32 cellular contexts compared by ENCODE assay signal in the genomic region with DNA sequence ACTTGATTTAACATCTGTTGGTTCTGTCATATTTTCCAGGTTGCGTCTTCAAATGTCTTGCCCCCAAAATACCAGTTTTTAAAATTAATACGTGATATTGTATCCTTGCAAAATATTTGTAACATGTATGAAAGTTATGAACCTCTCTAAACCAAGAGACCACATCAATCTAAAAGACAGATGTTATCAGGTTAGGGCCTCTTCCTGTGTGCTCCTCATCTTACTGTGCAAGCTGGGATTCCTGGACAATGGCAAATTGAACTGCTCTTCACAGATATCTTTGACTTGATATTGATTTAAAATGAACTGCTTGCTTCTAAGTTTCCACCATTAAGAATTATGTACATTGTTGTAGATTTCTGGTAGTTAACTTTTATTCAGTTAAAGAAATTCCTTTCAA. TPM values are rescaled to one million over a fixed set of nuclear protein-coding genes. Genes with fewer than 3 reads are reported as not detected.
DNase-seq lines count a peak whose midpoint lies in the region; ATAC-seq, FAIRE-seq and TF ChIP-seq lines count a peak whose summit lies in the region.
"Had no signal": no experiment of that assay in that cellular context is flagged by ENCODE, and none has a peak within 500 bp of the region (broad histone marks: within the 10 kb centered on the region; RNA-seq: fewer than 3 reads in every experiment).

No MANE protein-coding gene starts in this region.

- H3K4me3 ChIP-seq in A549: no peak overlapping the region
- H3K4me3 ChIP-seq in CD4-positive, alpha-beta memory T cell (ENCODE audit: low read length in 2 of 2): no peak overlapping the region
- H3K4me3 ChIP-seq in mucosa of descending colon: no peak overlapping the region
- H3K4me3 ChIP-seq: body of pancreas, GM23338, hepatocyte, left lung, thoracic aorta, vagina had no signal

- H3K9me3 Mint-ChIP-seq in CD4-positive, alpha-beta memory T cell: no peaks in the 10 kb centered on the region
- no peaks in the 10 kb centered on the region for H3K9me3 Mint-ChIP-seq in T-helper 1 cell treated with Interleukin-12 subunit alpha and Interleukin-12 subunit beta and Interleukin-4 antibody, amounts not matched to agents 30 μg/mL and 1 μg/mL, for 36 hours
- H3K9me3 Mint-ChIP-seq in immature natural killer cell: no peaks in the 10 kb centered on the region
- H3K9me3 Mint-ChIP-seq: HFFc6; stimulated activated memory B cell treated with anti-CD40 and anti-IgM and Interleukin-4, amounts not matched to agents 10 μg/mL and 1 μg/mL and 100 μg/mL, for 72 hours had no signal

- H3K27me3 Mint-ChIP-seq in CD4-positive, alpha-beta memory T cell: peaks cover 3 to 18% of the 10 kb centered on the region in 2 donors
- H3K27me3 Mint-ChIP-seq in T-helper 1 cell treated with Interleukin-12 subunit alpha and Interleukin-12 subunit beta and Interleukin-4 antibody, amounts not matched to agents 30 μg/mL and 1 μg/mL, for 36 hours (ENCODE audit: low read depth): peaks cover 52% of the 10 kb centered on the region
- H3K27me3 Mint-ChIP-seq in immature natural killer cell (ENCODE audit: low read depth in 3 of 3): peaks cover 3 to 11% (median 9%) of the 10 kb centered on the region in 3 donors

- no peak for ATAC-seq in A549
- no peak for ATAC-seq in mucosa of descending colon
- ATAC-seq: body of pancreas; GM23338; left lung; right cardiac atrium; stimulated activated memory B cell treated with anti-CD40 and anti-IgM and Interleukin-4, amounts not matched to agents 10 μg/mL and 1 μg/mL and 100 μg/mL, for 72 hours had no signal

- DNase-seq in A549 (ENCODE audit: low read depth in 1 of 2, low spot score in 1 of 2) (no peak), immature natural killer cell (peak in 2 of 3 donors; percentile 14 to 17), globus pallidus (ENCODE audit: low spot score) (no peak), HTR-8/SVneo (ENCODE audit: insufficient read length, low spot score) (no peak), kidney glomerular epithelial cell (lab: John Stamatoyannopoulos, UW) (no peak), mucosa of descending colon (no peak)
- peak in 4 of 5 donors; percentile 19 to 36 (median 24) for DNase-seq in CD4-positive, alpha-beta memory T cell
- DNase-seq: activated CD4-positive, alpha-beta T cell treated with anti-CD3 and anti-CD28 coated beads for 1 hour; body of pancreas; DMS153; erythroblast; foreskin fibroblast; HFFc6; left lung; NCI-H1694; NCI-H510A treated with DMSO at 0.1 percent for 48 hours; right cardiac atrium; stimulated activated CD4-positive, alpha-beta T cell treated with anti-CD3 and anti-CD28 coated beads, Interleukin-4, amount 100 ng/mL, for 1 hour had no signal

- no peak for TF ChIP-seq EP300 in A549 (IDR thresholded peaks at IDR 0.05)

- WGBS in A549 (ENCODE audit: missing lambda C conversion rate): 89% methylated on average over 2 of the region's 2 CpGs

- no peak overlapping the region for H3K4me2 ChIP-seq in A549
- H3K4me2 ChIP-seq: GM23338, hepatocyte had no signal

- CTCF ChIA-PET in A549 (lab: Yijun Ruan, JAX): no interaction called here
- CTCF ChIA-PET in CD4-positive, alpha-beta memory T cell (lab: Charles Lee; ENCODE audit: partially characterized antibody): no interaction called here

- H3K27ac ChIP-seq in A549: no peak overlapping the region
- H3K27ac ChIP-seq in CD4-positive, alpha-beta memory T cell (ENCODE audit: low read depth, low read length): no peak overlapping the region
- H3K27ac ChIP-seq: body of pancreas, hepatocyte, left lung, parathyroid adenoma, thoracic aorta, vagina had no signal

- peaks cover 12 to 29% (median 22%) of the 10 kb centered on the region in 4 donors for H3K4me1 Mint-ChIP-seq in CD4-positive, alpha-beta memory T cell
- H3K4me1 Mint-ChIP-seq in T-helper 1 cell treated with Interleukin-12 subunit alpha and Interleukin-12 subunit beta and Interleukin-4 antibody, amounts not matched to agents 30 μg/mL and 1 μg/mL, for 36 hours (ENCODE audit: low read depth): peaks cover 25% of the 10 kb centered on the region
- peaks cover 26 to 28% of the 10 kb centered on the region in 2 donors for H3K4me1 Mint-ChIP-seq in immature natural killer cell

- intact Hi-C loops in CD4-positive, alpha-beta memory T cell (cut with micrococcal nuclease): no loop called here
- intact Hi-C loops in mucosa of descending colon (cut with DNase I, micrococcal nuclease): no loop called here

- no peaks in the 10 kb centered on the region for H3K27me3 ChIP-seq in CD4-positive, alpha-beta memory T cell (ENCODE audit: insufficient read depth, low read length)
- H3K27me3 ChIP-seq: vagina had no signal

- peak; percentile 36 for FAIRE-seq in A549 (lab: Jason Lieb, UNC)
- no peak for FAIRE-seq in HTR-8/SVneo (lab: Jason Lieb, UNC)
- FAIRE-seq: RCC 7860 had no signal

- POLR2A ChIA-PET in A549 (lab: Yijun Ruan, JAX): no interaction called here
- POLR2A ChIA-PET in CD4-positive, alpha-beta memory T cell (lab: Charles Lee; ENCODE audit: partially characterized antibody): no interaction called here

- H3K36me3 ChIP-seq in CD4-positive, alpha-beta memory T cell (ENCODE audit: insufficient read depth, low read length): no peaks in the 10 kb centered on the region
- H3K36me3 ChIP-seq in mucosa of descending colon (ENCODE audit: low read depth): no peaks in the 10 kb centered on the region
- H3K36me3 ChIP-seq: left lung, thoracic aorta, vagina had no signal

- H3K4me3 Mint-ChIP-seq in CD4-positive, alpha-beta memory T cell: peak overlapping the region in 7 of 8 donors; percentile 23 to 85 (median 61)
- H3K4me3 Mint-ChIP-seq in T-helper 1 cell treated with Interleukin-12 subunit alpha and Interleukin-12 subunit beta and Interleukin-4 antibody, amounts not matched to agents 30 μg/mL and 1 μg/mL, for 36 hours: peak overlapping the region; percentile 50
- H3K4me3 Mint-ChIP-seq in immature natural killer cell: peak overlapping the region; percentile 31 to 70 (median 53)
- H3K4me3 Mint-ChIP-seq: CD14-positive monocyte; GM23338; HFFc6; stimulated activated memory B cell treated with anti-CD40 and anti-IgM and Interleukin-4, amounts not matched to agents 10 μg/mL and 1 μg/mL and 100 μg/mL, for 72 hours had no signal

- H3K27ac Mint-ChIP-seq in CD4-positive, alpha-beta memory T cell: peak overlapping the region; percentile 1 to 85 (median 39)
- peak overlapping the region; percentile 27 for H3K27ac Mint-ChIP-seq in T-helper 1 cell treated with Interleukin-12 subunit alpha and Interleukin-12 subunit beta and Interleukin-4 antibody, amounts not matched to agents 30 μg/mL and 1 μg/mL, for 36 hours
- H3K27ac Mint-ChIP-seq in immature natural killer cell: peak overlapping the region in 4 of 6 donors; percentile 7 to 50 (median 36)
- H3K27ac Mint-ChIP-seq: GM23338; HFFc6; stimulated activated memory B cell treated with anti-CD40 and anti-IgM and Interleukin-4, amounts not matched to agents 10 μg/mL and 1 μg/mL and 100 μg/mL, for 72 hours had no signal

- TF ChIP-seq CTCF in A549 (IDR thresholded peaks at IDR 0.05) (no peak), mucosa of descending colon (IDR thresholded peaks at IDR 0.05) (no peak)

- TF ChIP-seq POLR2A in A549 (IDR thresholded peaks at IDR 0.05; ENCODE audit: low read length): no peak

- no peak for TF ChIP-seq RAD21 in A549 (conservative IDR thresholded peaks at IDR 0.05 in 1 of 2, IDR thresholded peaks at IDR 0.05 in 1 of 2)

- H3K4me1 ChIP-seq in A549 (peaks cover 6% of the 10 kb centered on the region), mucosa of descending colon (ENCODE audit: low read depth) (no peaks in the 10 kb centered on the region)
- H3K4me1 ChIP-seq in CD4-positive, alpha-beta memory T cell (ENCODE audit: insufficient read depth, low read length): peaks cover 25% of the 10 kb centered on the region
- H3K4me1 ChIP-seq: parathyroid adenoma had no signal

- H3K9me3 ChIP-seq in A549: no peaks in the 10 kb centered on the region
- no peaks in the 10 kb centered on the region for H3K9me3 ChIP-seq in CD4-positive, alpha-beta memory T cell (ENCODE audit: control insufficient read depth in 1 of 2, low read length in 2 of 2)
- H3K9me3 ChIP-seq in mucosa of descending colon: no peaks in the 10 kb centered on the region
- H3K9me3 ChIP-seq: body of pancreas, left lung, thoracic aorta, vagina had no signal

- H3K36me3 Mint-ChIP-seq in CD4-positive, alpha-beta memory T cell: no peaks in the 10 kb centered on the region
- peaks cover 2% of the 10 kb centered on the region for H3K36me3 Mint-ChIP-seq in T-helper 1 cell treated with Interleukin-12 subunit alpha and Interleukin-12 subunit beta and Interleukin-4 antibody, amounts not matched to agents 30 μg/mL and 1 μg/mL, for 36 hours (ENCODE audit: low read depth)
- peaks cover 0 to 4% (median 0%) of the 10 kb centered on the region in 3 donors for H3K36me3 Mint-ChIP-seq in immature natural killer cell
- H3K36me3 Mint-ChIP-seq: CD14-positive monocyte; stimulated activated memory B cell treated with anti-CD40 and anti-IgM and Interleukin-4, amounts not matched to agents 10 μg/mL and 1 μg/mL and 100 μg/mL, for 72 hours had no signal

RNA-seq across cellular contexts. Expression of a gene that starts 9.6 kb away (rescaled TPM):
- polyA plus RNA-seq in A549 (2011; rRNA removed) (not detected in 2 replicates), A549 (2017; fragmentation: RNase III; extraction: RNeasy Plus Mini Kit Qiagen cat#74134 plus additional on column Dnase treatment) (not detected in 3 replicates), immature natural killer cell (not detected)
- polyA plus RNA-seq in A549 (2012; cell fraction: cytosol; rRNA removed): 0.10 TPM in 1 of 2 replicates, not detected in the other
- polyA plus RNA-seq in A549 (2012; cell fraction: nucleus; rRNA removed): 0.19 and 1.1 TPM in 2 replicates
- polyA minus RNA-seq in A549 (2011; rRNA and poly(A)+ RNA removed): not detected in 2 replicates
- not detected for total RNA-seq in CD4-positive, alpha-beta memory T cell
- not detected for polyA plus RNA-seq in CD4-positive, alpha-beta memory T cell
- total RNA-seq in mucosa of descending colon: not detected
- total RNA-seq: activated CD8-positive, alpha-beta memory T cell treated with anti-CD3 and anti-CD28 coated beads for 36 hours; body of pancreas; G401; GM23338; hepatocyte; HFFc6; left lung; right cardiac atrium; thoracic aorta; vagina had no signal
- polyA plus RNA-seq: adipose tissue, AG04450, CD14-positive monocyte, GM23338, hepatocyte, neural cell, right cardiac atrium had no signal

RNA-seq across cellular contexts. Expression of a gene that starts 11.0 kb away (rescaled TPM):
- polyA plus RNA-seq in A549 (2011; rRNA removed) (0.16 and 0.24 TPM in 2 replicates), A549 (2017; fragmentation: RNase III; extraction: RNeasy Plus Mini Kit Qiagen cat#74134 plus additional on column Dnase treatment) (0.29 to 0.56 TPM (median 0.54 TPM) in 3 replicates), immature natural killer cell (not detected)
- polyA plus RNA-seq in A549 (2012; cell fraction: cytosol; rRNA removed): 0.23 TPM in 1 of 2 replicates, not detected in the other
- 0.21 and 0.58 TPM in 2 replicates for polyA plus RNA-seq in A549 (2012; cell fraction: nucleus; rRNA removed)
- 0.54 and 1.5 TPM in 2 replicates for polyA minus RNA-seq in A549 (2011; rRNA and poly(A)+ RNA removed)
- total RNA-seq in CD4-positive, alpha-beta memory T cell: not detected
- not detected for polyA plus RNA-seq in CD4-positive, alpha-beta memory T cell
- not detected for total RNA-seq in mucosa of descending colon
- total RNA-seq: activated CD8-positive, alpha-beta memory T cell treated with anti-CD3 and anti-CD28 coated beads for 36 hours; body of pancreas; G401; GM23338; hepatocyte; HFFc6; left lung; right cardiac atrium; thoracic aorta; vagina had no signal
- polyA plus RNA-seq: AG04450, CD14-positive monocyte, GM23338, hepatocyte, neural cell, right cardiac atrium had no signal

RNA-seq across cellular contexts. Expression of a gene that starts 14.7 kb away (rescaled TPM):
- polyA plus RNA-seq in A549 (2011; rRNA removed) (25.7 and 31.4 TPM in 2 replicates), A549 (2017; fragmentation: RNase III; extraction: RNeasy Plus Mini Kit Qiagen cat#74134 plus additional on column Dnase treatment) (30.5 to 43.8 TPM (median 43.2 TPM) in 3 replicates), immature natural killer cell (10 to 100 TPM; 21.9 to 24.1 (median 23.4) TPM)
- polyA plus RNA-seq in A549 (2012; cell fraction: cytosol; rRNA removed): 36.6 and 38.1 TPM in 2 replicates
- polyA plus RNA-seq in A549 (2012; cell fraction: nucleus; rRNA removed): 248 and 268 TPM in 2 replicates
- 13.2 and 17.7 TPM in 2 replicates for polyA minus RNA-seq in A549 (2011; rRNA and poly(A)+ RNA removed)
- total RNA-seq in CD4-positive, alpha-beta memory T cell: 10 to 100 TPM; 82.8 to 83.1 TPM
- 10 to 100 TPM; 17.9 to 18.1 TPM for polyA plus RNA-seq in CD4-positive, alpha-beta memory T cell
- 10 to 100 TPM; 21.1 to 35.0 (median 29.6) TPM for total RNA-seq in mucosa of descending colon

RNA-seq across cellular contexts. Expression of a gene that starts 14.8 kb away (rescaled TPM):
- polyA plus RNA-seq in A549 (2011; rRNA removed) (33.0 and 35.5 TPM in 2 replicates), A549 (2017; fragmentation: RNase III; extraction: RNeasy Plus Mini Kit Qiagen cat#74134 plus additional on column Dnase treatment) (34.3 to 38.2 TPM (median 37.5 TPM) in 3 replicates), immature natural killer cell (10 to 100 TPM; 61.8 to 81.3 (median 76.5) TPM)
- polyA plus RNA-seq in A549 (2012; cell fraction: cytosol; rRNA removed): 41.2 and 43.3 TPM in 2 replicates
- 161 and 181 TPM in 2 replicates for polyA plus RNA-seq in A549 (2012; cell fraction: nucleus; rRNA removed)
- 47.5 and 50.4 TPM in 2 replicates for polyA minus RNA-seq in A549 (2011; rRNA and poly(A)+ RNA removed)
- total RNA-seq in CD4-positive, alpha-beta memory T cell: 10 to 100 TPM; 57.2 to 61.1 TPM
- 10 to 100 TPM; 38.3 to 44.6 TPM for polyA plus RNA-seq in CD4-positive, alpha-beta memory T cell
- total RNA-seq in mucosa of descending colon: 10 to 100 TPM; 36.9 to 52.0 (median 38.5) TPM

RNA-seq across cellular contexts. Expression of a gene that starts 25.3 kb away (rescaled TPM):
- polyA plus RNA-seq in A549 (2011; rRNA removed) (not detected in 2 replicates), A549 (2017; fragmentation: RNase III; extraction: RNeasy Plus Mini Kit Qiagen cat#74134 plus additional on column Dnase treatment) (not detected in 3 replicates), immature natural killer cell (1 to 10 TPM in 1 of 3 donors, under 1 TPM in 1, not detected in 1; 0.74 to 1.2 TPM)
- not detected in 2 replicates for polyA plus RNA-seq in A549 (2012; cell fraction: cytosol; rRNA removed)
- polyA plus RNA-seq in A549 (2012; cell fraction: nucleus; rRNA removed): 0.05 TPM in 1 of 2 replicates, not detected in the other
- not detected in 2 replicates for polyA minus RNA-seq in A549 (2011; rRNA and poly(A)+ RNA removed)
- total RNA-seq in CD4-positive, alpha-beta memory T cell: not detected
- polyA plus RNA-seq in CD4-positive, alpha-beta memory T cell: not detected
- 1 to 10 TPM in 2 of 3 donors, not detected in 1; 1.7 to 7.1 TPM for total RNA-seq in mucosa of descending colon
- total RNA-seq: thoracic aorta had no signal
- polyA plus RNA-seq: CD14-positive monocyte had no signal

Comparison
In these comparisons a context has a peak if more than half of its experiments do, and no peak if none do; other contexts are left out.
1. DNase-seq: peak in CD4-positive, alpha-beta memory T cell (4 of 5) and immature natural killer cell (2 of 3); none in A549 (0 of 2), globus pallidus (single experiment), HTR-8/SVneo (single experiment), kidney glomerular epithelial cell (single experiment) and mucosa of descending colon (0 of 3).
2. Peak in every context shown above with its lines, with median percentiles within 50 percentile points of each other: H3K27ac Mint-ChIP-seq and H3K4me3 Mint-ChIP-seq.